Comparison of ENCODE assay signal across 12 cellular contexts in genomic region chr21:46551636-46552241, GRCh38. TPM values are rescaled to one million over a fixed set of nuclear protein-coding genes. Genes with fewer than 3 reads are reported as not detected.
A peak's percentile ranks its signal among the peaks of the same experiment; 100 is the strongest.
DNase-seq lines count a peak whose midpoint lies in the region; ATAC-seq and TF ChIP-seq lines count a peak whose summit lies in the region.
"Had no signal": no experiment of that assay in that cellular context is flagged by ENCODE, and none has a peak within 500 bp of the region (broad histone marks: within the 10 kb centered on the region; RNA-seq: fewer than 3 reads in every experiment).

No MANE protein-coding gene starts in this region.

- peak overlapping the region; percentile 94 for H3K27ac Mint-ChIP-seq in activated naive CD4-positive, alpha-beta T cell treated with anti-CD3 and anti-CD28 coated beads, Interleukin-2, amount 10 ng/mL, durations not matched to agents 7 days and 5 days

- no peaks in the 10 kb centered on the region for H3K9me3 ChIP-seq in mucosa of descending colon
- no peaks in the 10 kb centered on the region for H3K9me3 ChIP-seq in upper lobe of right lung
- no peaks in the 10 kb centered on the region for H3K9me3 ChIP-seq in ovary
- H3K9me3 ChIP-seq: A549, pancreas had no signal

- H3K4me3 ChIP-seq in mucosa of descending colon (no peak overlapping the region), upper lobe of right lung (peak overlapping the region; percentile 12), ovary (no peak overlapping the region)
- H3K4me3 ChIP-seq: A549, pancreas had no signal

- peak; percentile 26 for DNase-seq in activated T-cell treated with anti-CD3 and anti-CD28 coated beads for 24 hours (ENCODE audit: low read depth)
- DNase-seq in activated T-cell treated with anti-CD3 and anti-CD28 coated beads for 4 hours, result no peak
- DNase-seq in activated naive CD4-positive, alpha-beta T cell treated with anti-CD3 and anti-CD28 coated beads, Interleukin-2, amount 10 ng/mL, durations not matched to agents 7 days and 5 days, result peak; percentile 58
- peak; percentile 23 to 76 (median 45) for DNase-seq in mucosa of descending colon
- peak; percentile 79 for DNase-seq in upper lobe of right lung
- no peak for DNase-seq in ovary
- DNase-seq: foreskin keratinocyte, NCI-H69, pancreas had no signal

- H3K4me1 ChIP-seq in mucosa of descending colon (ENCODE audit: low read depth) (no peaks in the 10 kb centered on the region), upper lobe of right lung (no peaks in the 10 kb centered on the region), ovary (ENCODE audit: insufficient read depth) (no peaks in the 10 kb centered on the region)
- H3K4me1 ChIP-seq: A549, foreskin keratinocyte, pancreas had no signal

- WGBS in ovary, 3 donors, result 82 to 90% (median 89%) methylated on average over 24 of the region's 24 CpGs

- no peak for TF ChIP-seq POLR2A in ovary (IDR thresholded peaks at IDR 0.05)

- CTCF ChIA-PET in activated naive CD4-positive, alpha-beta T cell treated with anti-CD3 and anti-CD28 coated beads, Interleukin-2, amount 10 ng/mL, durations not matched to agents 7 days and 5 days (lab: Charles Lee), result interaction anchor here (0.9 to 1.7 kb wide), 3 partner anchors 10 to 22 kb away, joined by 3 to 6 read pairs (median 3); no protein-coding TSS in a partner anchor

- no peaks in the 10 kb centered on the region for H3K9me3 Mint-ChIP-seq in activated naive CD4-positive, alpha-beta T cell treated with anti-CD3 and anti-CD28 coated beads, Interleukin-2, amount 10 ng/mL, durations not matched to agents 7 days and 5 days

- H3K27me3 ChIP-seq in upper lobe of right lung, result no peaks in the 10 kb centered on the region
- H3K27me3 ChIP-seq in ovary, result no peaks in the 10 kb centered on the region
- H3K27me3 ChIP-seq: foreskin keratinocyte, pancreas had no signal

- no peaks in the 10 kb centered on the region for H3K27me3 Mint-ChIP-seq in activated naive CD4-positive, alpha-beta T cell treated with anti-CD3 and anti-CD28 coated beads, Interleukin-2, amount 10 ng/mL, durations not matched to agents 7 days and 5 days

- ATAC-seq in mucosa of descending colon, result peak; percentile 49
- ATAC-seq in upper lobe of right lung, result peak; percentile 79
- no peak for ATAC-seq in esophagus mucosa
- ATAC-seq in GM18868 (IDR thresholded peaks at IDR 0.05; ENCODE audit: unreplicated experiment), result no peak
- ATAC-seq: A549, foreskin keratinocyte had no signal

- H3K27ac ChIP-seq in upper lobe of right lung (peak overlapping the region; percentile 71), ovary (no peak overlapping the region)
- H3K27ac ChIP-seq: A549, foreskin keratinocyte had no signal

- H3K36me3 Mint-ChIP-seq in activated naive CD4-positive, alpha-beta T cell treated with anti-CD3 and anti-CD28 coated beads, Interleukin-2, amount 10 ng/mL, durations not matched to agents 7 days and 5 days, result peaks cover 55% of the 10 kb centered on the region

- peaks cover 61% of the 10 kb centered on the region for H3K4me1 Mint-ChIP-seq in activated naive CD4-positive, alpha-beta T cell treated with anti-CD3 and anti-CD28 coated beads, Interleukin-2, amount 10 ng/mL, durations not matched to agents 7 days and 5 days

- no peak for TF ChIP-seq EP300 in ovary (IDR thresholded peaks at IDR 0.05)

- intact Hi-C loops in mucosa of descending colon (cut with DNase I, micrococcal nuclease) (no loop called here), upper lobe of right lung (cut with DNase I) (no loop called here), ovary (cut with DNase I) (no loop called here)

- peak overlapping the region; percentile 46 for H3K4me3 Mint-ChIP-seq in activated naive CD4-positive, alpha-beta T cell treated with anti-CD3 and anti-CD28 coated beads, Interleukin-2, amount 10 ng/mL, durations not matched to agents 7 days and 5 days

- H3K36me3 ChIP-seq in mucosa of descending colon (ENCODE audit: low read depth), result no peaks in the 10 kb centered on the region
- H3K36me3 ChIP-seq in upper lobe of right lung, result peaks cover 60% of the 10 kb centered on the region
- H3K36me3 ChIP-seq in ovary, result no peaks in the 10 kb centered on the region

- TF ChIP-seq CTCF in mucosa of descending colon (IDR thresholded peaks at IDR 0.05) (no peak), upper lobe of right lung (IDR thresholded peaks at IDR 0.05) (no peak), ovary (IDR thresholded peaks at IDR 0.05) (no peak)

RNA-seq across cellular contexts. Expression of gene S100B, which starts 53.1 kb away (rescaled TPM):
- 10 to 100 TPM in 1 of 3 donors, 1 to 10 TPM in 2; 2.2 to 42.2 (median 6.4) TPM for total RNA-seq in mucosa of descending colon
- 4.5 TPM for total RNA-seq in upper lobe of right lung
- total RNA-seq in esophagus mucosa, result 0.64 TPM
- total RNA-seq in ovary, result 1 to 10 TPM in 5 of 7 donors, under 1 TPM in 2; 0.53 to 3.7 (median 2.3) TPM
- 10 to 100 TPM in 1 of 2 donors, 1 to 10 TPM in 1; 8.5 to 16.8 TPM for polyA plus RNA-seq in ovary
- total RNA-seq: foreskin keratinocyte had no signal
- polyA plus RNA-seq: A549 had no signal

Comparison
In these comparisons a context has a peak if more than half of its experiments do, and no peak if none do; other contexts are left out.
1. DNase-seq: peak in activated T-cell treated with anti-CD3 and anti-CD28 coated beads for 24 hours (single experiment), activated naive CD4-positive, alpha-beta T cell treated with anti-CD3 and anti-CD28 coated beads, Interleukin-2, amount 10 ng/mL, durations not matched to agents 7 days and 5 days (single experiment), mucosa of descending colon (3 of 3) and upper lobe of right lung (single experiment); none in activated T-cell treated with anti-CD3 and anti-CD28 coated beads for 4 hours (single experiment) and ovary (0 of 5).
2. ATAC-seq: peak in mucosa of descending colon (single experiment) and upper lobe of right lung (single experiment); none in esophagus mucosa (single experiment) and GM18868 (single experiment).